ENCODE assay signal across 9 cellular contexts in the genomic region with DNA sequence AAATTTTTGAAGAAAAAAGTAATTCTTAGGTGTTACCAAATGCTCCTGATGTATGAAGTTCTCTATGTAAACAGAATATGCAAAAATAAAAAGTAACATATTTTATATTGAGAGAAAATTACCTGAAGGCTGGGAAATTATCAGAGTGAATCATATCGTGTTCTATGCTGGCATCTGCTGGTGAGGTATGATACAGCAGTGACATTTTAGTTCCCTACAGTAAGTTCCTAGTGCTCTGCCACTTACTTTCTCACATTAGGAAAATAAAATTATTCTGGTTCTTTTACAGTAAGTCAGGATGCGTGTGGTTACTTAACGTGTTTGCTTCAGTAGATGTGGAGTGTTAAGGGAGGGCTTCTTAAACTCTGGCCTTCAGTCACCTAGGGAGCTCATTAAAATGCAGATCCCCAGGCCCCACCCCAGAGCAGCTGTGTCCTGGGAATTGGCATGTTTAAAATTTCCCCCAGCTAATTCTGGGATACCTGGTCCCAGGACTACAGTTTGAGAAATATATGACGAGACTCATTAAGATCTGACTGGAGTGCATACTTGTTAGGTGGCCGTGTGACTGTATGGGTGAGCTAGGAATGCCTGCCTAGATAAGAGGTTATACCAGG. TPM values are rescaled to one million over a fixed set of nuclear protein-coding genes. Genes with fewer than 3 reads are reported as not detected.
DNase-seq lines count a peak whose midpoint lies in the region; ATAC-seq, FAIRE-seq and TF ChIP-seq lines count a peak whose summit lies in the region.
"Had no signal": no experiment of that assay in that cellular context is flagged by ENCODE, and none has a peak within 500 bp of the region (broad histone marks: within the 10 kb centered on the region; RNA-seq: fewer than 3 reads in every experiment).

No MANE protein-coding gene starts in this region.

- peaks cover 27% of the 10 kb centered on the region for H3K36me3 Mint-ChIP-seq in Calu3 (ENCODE audit: insufficient read depth, unreplicated experiment)

- H3K27ac ChIP-seq in ascending aorta (no peak overlapping the region), HepG2 (ENCODE audit: extremely low read length, insufficient read depth, low read length) (no peak overlapping the region)

- WGBS in HepG2 (ENCODE audit: low lambda C conversion rate): 70% methylated on average over 5 of the region's 5 CpGs

- ATAC-seq in HepG2 (no peak), HG02588 (IDR thresholded peaks at IDR 0.05; ENCODE audit: unreplicated experiment) (no peak), HG02885 (IDR thresholded peaks at IDR 0.05; ENCODE audit: poor library complexity, unreplicated experiment) (no peak), HG02678 (IDR thresholded peaks at IDR 0.05; ENCODE audit: unreplicated experiment) (no peak)

- H3K4me1 ChIP-seq in ascending aorta (peaks cover 0 to 4% of the 10 kb centered on the region in 2 donors), HepG2 (ENCODE audit: insufficient read depth, low read length) (peaks cover 23% of the 10 kb centered on the region)

- H3K79me2 ChIP-seq in HepG2 (ENCODE audit: insufficient read depth, low read length): peaks cover 17% of the 10 kb centered on the region

- peak; percentile 57 for TF ChIP-seq CTCF in Calu3 (IDR thresholded peaks at IDR 0.05; ENCODE audit: unreplicated experiment)
- peak; percentile 72 for TF ChIP-seq CTCF in NB4 (IDR thresholded peaks at IDR 0.05; ENCODE audit: low read depth, low read length)
- TF ChIP-seq CTCF in ascending aorta (IDR thresholded peaks at IDR 0.05): peak in 2 of 3 experiments; percentile 38 to 51
- peak; percentile 83 for TF ChIP-seq CTCF in HepG2 (CRISPR knock-in tag; IDR thresholded peaks at IDR 0.05)

- H3K4me2 ChIP-seq in HepG2 (ENCODE audit: low read depth, low read length): no peak overlapping the region

- H3K9me3 ChIP-seq in ascending aorta (no peaks in the 10 kb centered on the region), HepG2 (ENCODE audit: low read length) (no peaks in the 10 kb centered on the region)

- FAIRE-seq in A204.1 (lab: Jason Lieb, UNC): peak; percentile 90
- no peak for FAIRE-seq in HepG2 (lab: Jason Lieb, UNC)

- no peaks in the 10 kb centered on the region for H3K27me3 ChIP-seq in ascending aorta
- H3K27me3 ChIP-seq in HepG2 (ENCODE audit: control insufficient read depth in 1 of 2, insufficient read depth in 2 of 2, low read length in 2 of 2): no peaks in the 10 kb centered on the region; a peak in 1 of 5 replicates

- H3K4me3 ChIP-seq in NB4 (ENCODE audit: low read depth, low read length) (no peak overlapping the region), ascending aorta (no peak overlapping the region), HepG2 (replicated peaks in 1 of 3; ENCODE audit: insufficient read depth in 1 of 3, low read depth in 2 of 3, low read length in 3 of 3) (no peak overlapping the region)

- H3K9ac ChIP-seq in HepG2 (ENCODE audit: insufficient read depth, low read depth, low read length): no peak overlapping the region

- no peak overlapping the region for H2AFZ ChIP-seq in HepG2 (ENCODE audit: low read length)

- intact Hi-C loops in Calu3 (cut with micrococcal nuclease; ENCODE audit: unreplicated experiment): loop anchor here (1.0 kb wide), 2 partner anchors 102 to 150 kb away; a partner anchor contains a TSS
- intact Hi-C loops in ascending aorta (cut with DNase I): loop anchor here (2.0 kb wide), 1 partner anchor 105 kb away; no protein-coding TSS in a partner anchor
- intact Hi-C loops in HepG2 (cut with micrococcal nuclease; ENCODE audit: unreplicated experiment): loop anchor here (1.0 kb wide), 2 partner anchors 25 to 102 kb away; no protein-coding TSS in a partner anchor

- TF ChIP-seq POLR2A in NB4 (IDR thresholded peaks at IDR 0.05; ENCODE audit: extremely low read depth, insufficient read length) (no peak), HepG2 (IDR thresholded peaks at IDR 0.05; ENCODE audit: insufficient read depth in 1 of 2, low read depth in 2 of 2, low read length in 2 of 2) (no peak)

- POLR2A ChIA-PET in HepG2 (lab: Yijun Ruan, JAX): no interaction called here

- BruUV-seq in Calu3 (replicated peaks; lab: Mats Ljungman, UMichigan) (no TSS peak), HepG2 (replicated peaks; lab: Mats Ljungman, UMichigan) (no TSS peak)

- H3K27me3 Mint-ChIP-seq in Calu3 (ENCODE audit: unreplicated experiment): no peaks in the 10 kb centered on the region

- 0 out of 2 replicates have a peak, but pooled peaks cover 4% of the 10 kb centered on the region for H4K20me1 ChIP-seq in HepG2 (ENCODE audit: insufficient read depth, low read length)

- in situ Hi-C loops in HepG2 (cut with HindIII; ENCODE audit: extremely low pct_ligation_motif_present, low pct_unique_long_range_greater_than_20kb): no loop called here

- no peak overlapping the region for H3K27ac Mint-ChIP-seq in Calu3 (ENCODE audit: unreplicated experiment)

- CTCF ChIA-PET in Calu3 (lab: Charles Lee): interaction anchor here (0.6 to 1.9 kb wide), 4 partner anchors 14 to 295 kb away, joined by 3 to 4 read pairs (median 4); no protein-coding TSS in a partner anchor
- CTCF ChIA-PET in HepG2 (lab: Yijun Ruan, JAX; ENCODE audit: low intra/inter-chr PET ratio, low total read pairs): interaction anchor here (0.9 to 4.8 kb wide), 7 partner anchors 21 to 117 kb away, joined by 3 to 56 read pairs (median 9); no protein-coding TSS in a partner anchor

- peaks cover 21% of the 10 kb centered on the region for H3K4me1 Mint-ChIP-seq in Calu3 (ENCODE audit: low read depth, unreplicated experiment)

- TF ChIP-seq RAD21 in HepG2 (CRISPR knock-in tag; IDR thresholded peaks at IDR 0.05): peak; percentile 76

- H3K36me3 ChIP-seq in ascending aorta (peaks cover 15 to 25% of the 10 kb centered on the region in 2 donors), HepG2 (replicated peaks in 1 of 2; ENCODE audit: control insufficient read depth in 1 of 2, insufficient read depth in 2 of 2, low read length in 2 of 2) (peaks cover 27 to 40% of the 10 kb centered on the region in 2 experiments)

- peak; percentile 52 for DNase-seq in Calu3
- DNase-seq in NB4 (ENCODE audit: low read depth): peak; percentile 55
- no peak for DNase-seq in ascending aorta (ENCODE audit: low spot score in 2 of 2)
- peak; percentile 52 for DNase-seq in HepG2 (ENCODE audit: low spot score)

- H3K4me3 Mint-ChIP-seq in Calu3 (ENCODE audit: low read depth, unreplicated experiment): no peak overlapping the region

- TF ChIP-seq EP300 in HepG2 (IDR thresholded peaks at IDR 0.05; ENCODE audit: low read depth in 2 of 2, low read length in 2 of 2): no peak
- TF ChIP-seq EP300 in HepG2 (CRISPR knock-in tag; IDR thresholded peaks at IDR 0.05; ENCODE audit: borderline replicate concordance): no peak

- no peaks in the 10 kb centered on the region for H3K9me3 Mint-ChIP-seq in Calu3 (ENCODE audit: low read depth, unreplicated experiment)

RNA-seq across cellular contexts. Expression of a gene that starts 3.2 kb away (rescaled TPM):
- total RNA-seq in Calu3 (2022) (12.9 and 14.7 TPM in 2 replicates), ascending aorta (5.9 TPM), HepG2 (2016; rRNA removed; fragmentation: Illumina TruSeq; extraction: Trizol) (20.5 and 22.0 TPM in 2 replicates)
- total RNA-seq in HepG2 (2016; cell fraction: cytosol; rRNA removed; fragmentation: Illumina TruSeq; extraction: Trizol; ENCODE audit: low read depth): 1.4 and 2.3 TPM in 2 replicates
- 20.8 and 23.2 TPM in 2 replicates for total RNA-seq in HepG2 (2016; cell fraction: insoluble cytoplasmic fraction; rRNA removed; fragmentation: Illumina TruSeq; extraction: Trizol)
- total RNA-seq in HepG2 (2016; cell fraction: membrane; rRNA removed; fragmentation: Illumina TruSeq; extraction: Trizol): 4.9 and 5.2 TPM in 2 replicates
- 19.7 and 20.2 TPM in 2 replicates for total RNA-seq in HepG2 (2016; cell fraction: nucleus; rRNA removed; fragmentation: Illumina TruSeq; extraction: Trizol)
- polyA plus RNA-seq in HepG2 (2011; rRNA removed): 19.5 and 21.2 TPM in 2 replicates
- polyA plus RNA-seq in HepG2 (2011; cell fraction: cytosol; rRNA removed): 10.3 and 11.2 TPM in 2 replicates
- polyA plus RNA-seq in HepG2 (2011; cell fraction: nucleus; rRNA removed): 59.7 and 75.5 TPM in 2 replicates
- polyA plus RNA-seq in HepG2 (2012): 11.5 and 13.6 TPM in 2 replicates
- 0.74 and 1.3 TPM in 2 replicates for polyA plus RNA-seq in HepG2 (2016; cell fraction: cytosol; fragmentation: Illumina TruSeq; extraction: Trizol; ENCODE audit: low read depth)
- 17.2 and 18.6 TPM in 2 replicates for polyA plus RNA-seq in HepG2 (2016; cell fraction: insoluble cytoplasmic fraction; fragmentation: Illumina TruSeq; extraction: Trizol; ENCODE audit: low read depth)
- polyA plus RNA-seq in HepG2 (2016; cell fraction: membrane; fragmentation: Illumina TruSeq; extraction: Trizol; ENCODE audit: low read depth): 2.2 and 2.4 TPM in 2 replicates
- polyA plus RNA-seq in HepG2 (2016; cell fraction: nucleus; fragmentation: Illumina TruSeq; extraction: Trizol; ENCODE audit: insufficient read depth, low read depth): 28.1 and 28.5 TPM in 2 replicates
- polyA minus RNA-seq in HepG2 (2011; rRNA and poly(A)+ RNA removed; ENCODE audit: low replicate concordance): 14.3 and 18.0 TPM in 2 replicates
- 6.7 and 7.3 TPM in 2 replicates for polyA minus RNA-seq in HepG2 (2011; cell fraction: cytosol; rRNA and poly(A)+ RNA removed)
- 25.9 and 33.6 TPM in 2 replicates for polyA minus RNA-seq in HepG2 (2011; cell fraction: nucleus; rRNA and poly(A)+ RNA removed)

RNA-seq across cellular contexts. Expression of a gene that starts 27.2 kb away (rescaled TPM):
- total RNA-seq in Calu3 (2022) (not detected in 2 replicates), ascending aorta (not detected), HepG2 (2016; rRNA removed; fragmentation: Illumina TruSeq; extraction: Trizol) (not detected in 2 replicates)
- not detected in 2 replicates for total RNA-seq in HepG2 (2016; cell fraction: cytosol; rRNA removed; fragmentation: Illumina TruSeq; extraction: Trizol; ENCODE audit: low read depth)
- total RNA-seq in HepG2 (2016; cell fraction: insoluble cytoplasmic fraction; rRNA removed; fragmentation: Illumina TruSeq; extraction: Trizol): not detected in 2 replicates
- total RNA-seq in HepG2 (2016; cell fraction: membrane; rRNA removed; fragmentation: Illumina TruSeq; extraction: Trizol): not detected in 2 replicates
- not detected in 2 replicates for total RNA-seq in HepG2 (2016; cell fraction: nucleus; rRNA removed; fragmentation: Illumina TruSeq; extraction: Trizol)
- polyA plus RNA-seq in HepG2 (2011; rRNA removed): not detected in 2 replicates
- polyA plus RNA-seq in HepG2 (2011; cell fraction: cytosol; rRNA removed): not detected in 2 replicates
- polyA plus RNA-seq in HepG2 (2011; cell fraction: nucleus; rRNA removed): not detected in 2 replicates
- polyA plus RNA-seq in HepG2 (2012): not detected in 2 replicates
- polyA plus RNA-seq in HepG2 (2016; cell fraction: cytosol; fragmentation: Illumina TruSeq; extraction: Trizol; ENCODE audit: low read depth): not detected in 2 replicates
- polyA plus RNA-seq in HepG2 (2016; cell fraction: insoluble cytoplasmic fraction; fragmentation: Illumina TruSeq; extraction: Trizol; ENCODE audit: low read depth): not detected in 2 replicates
- polyA plus RNA-seq in HepG2 (2016; cell fraction: membrane; fragmentation: Illumina TruSeq; extraction: Trizol; ENCODE audit: low read depth): not detected in 2 replicates
- not detected in 2 replicates for polyA plus RNA-seq in HepG2 (2016; cell fraction: nucleus; fragmentation: Illumina TruSeq; extraction: Trizol; ENCODE audit: insufficient read depth, low read depth)
- polyA minus RNA-seq in HepG2 (2011; rRNA and poly(A)+ RNA removed; ENCODE audit: low replicate concordance): not detected in 2 replicates
- not detected in 2 replicates for polyA minus RNA-seq in HepG2 (2011; cell fraction: cytosol; rRNA and poly(A)+ RNA removed)
- polyA minus RNA-seq in HepG2 (2011; cell fraction: nucleus; rRNA and poly(A)+ RNA removed): not detected in 2 replicates
- total RNA-seq: glomerular endothelial cell had no signal

RNA-seq across cellular contexts. Expression of a gene that starts 54.0 kb away (rescaled TPM):
- total RNA-seq in Calu3 (2022): 0.10 TPM in 1 of 2 replicates, not detected in the other
- total RNA-seq in ascending aorta: 26.4 TPM
- total RNA-seq in HepG2 (2016; rRNA removed; fragmentation: Illumina TruSeq; extraction: Trizol): 0.02 TPM in 1 of 2 replicates, not detected in the other
- not detected in 2 replicates for total RNA-seq in HepG2 (2016; cell fraction: cytosol; rRNA removed; fragmentation: Illumina TruSeq; extraction: Trizol; ENCODE audit: low read depth)
- total RNA-seq in HepG2 (2016; cell fraction: insoluble cytoplasmic fraction; rRNA removed; fragmentation: Illumina TruSeq; extraction: Trizol): 0.04 TPM in 1 of 2 replicates, not detected in the other
- 0.03 TPM in 1 of 2 replicates, not detected in the other for total RNA-seq in HepG2 (2016; cell fraction: membrane; rRNA removed; fragmentation: Illumina TruSeq; extraction: Trizol)
- not detected in 2 replicates for total RNA-seq in HepG2 (2016; cell fraction: nucleus; rRNA removed; fragmentation: Illumina TruSeq; extraction: Trizol)
- 0.09 and 0.11 TPM in 2 replicates for polyA plus RNA-seq in HepG2 (2011; rRNA removed)
- polyA plus RNA-seq in HepG2 (2011; cell fraction: cytosol; rRNA removed): 0.05 and 0.08 TPM in 2 replicates
- polyA plus RNA-seq in HepG2 (2011; cell fraction: nucleus; rRNA removed): 0.06 and 0.07 TPM in 2 replicates
- polyA plus RNA-seq in HepG2 (2012): 0.05 and 0.11 TPM in 2 replicates
- polyA plus RNA-seq in HepG2 (2016; cell fraction: cytosol; fragmentation: Illumina TruSeq; extraction: Trizol; ENCODE audit: low read depth): not detected in 2 replicates
- not detected in 2 replicates for polyA plus RNA-seq in HepG2 (2016; cell fraction: insoluble cytoplasmic fraction; fragmentation: Illumina TruSeq; extraction: Trizol; ENCODE audit: low read depth)
- not detected in 2 replicates for polyA plus RNA-seq in HepG2 (2016; cell fraction: membrane; fragmentation: Illumina TruSeq; extraction: Trizol; ENCODE audit: low read depth)
- not detected in 2 replicates for polyA plus RNA-seq in HepG2 (2016; cell fraction: nucleus; fragmentation: Illumina TruSeq; extraction: Trizol; ENCODE audit: insufficient read depth, low read depth)
- 0.12 and 0.21 TPM in 2 replicates for polyA minus RNA-seq in HepG2 (2011; rRNA and poly(A)+ RNA removed; ENCODE audit: low replicate concordance)
- polyA minus RNA-seq in HepG2 (2011; cell fraction: cytosol; rRNA and poly(A)+ RNA removed): not detected in 2 replicates
- 0.13 TPM in 1 of 2 replicates, not detected in the other for polyA minus RNA-seq in HepG2 (2011; cell fraction: nucleus; rRNA and poly(A)+ RNA removed)

Comparison
In these comparisons a context has a peak if more than half of its experiments do, and no peak if none do; other contexts are left out.
1. DNase-seq: peak in Calu3 (single experiment), NB4 (single experiment) and HepG2 (single experiment); none in ascending aorta (0 of 2).
2. RNA of a gene that starts 54.0 kb away (total RNA-seq): 26.4 TPM in ascending aorta (single experiment); 0.10 TPM in Calu3 and 0.02 to 0.04 TPM in HepG2; every median in the first group is over 10 times any median in the second.
3. Peak in every context shown above with its lines, with median percentiles within 50 percentile points of each other: CTCF ChIP-seq.